8 cellular contexts compared by ENCODE assay signal in genomic region chr6:42547407-42548329, GRCh38. TPM values are rescaled to one million over a fixed set of nuclear protein-coding genes. Genes with fewer than 3 reads are reported as not detected.
DNase-seq lines count a peak whose midpoint lies in the region; ATAC-seq lines count a peak whose summit lies in the region.

No MANE protein-coding gene starts in this region.

- peak; percentile 71 for DNase-seq in SIG-M5 treated with dmso at 0.1 percent for 504 hours (lab: John Stamatoyannopoulos, UW; ENCODE audit: unreplicated experiment)
- DNase-seq in SIG-M5 (lab: John Stamatoyannopoulos, UW) = no peak
- DNase-seq in NCI-H345 treated with DMSO at 0.1 percent for 48 hours (lab: John Stamatoyannopoulos, UW; ENCODE audit: unreplicated experiment) = peak; percentile 66
- DNase-seq in activated CD4-positive, alpha-beta T cell treated with anti-CD3 and anti-CD28 coated beads for 24 hours (ENCODE audit: low read depth in 2 of 2) = peak; percentile 87 to 88
- peak; percentile 84 for DNase-seq in cerebellum (ENCODE audit: low spot score)
- peak; percentile 76 for DNase-seq in kidney tubule cell (ENCODE audit: low spot score)
- peak; percentile 92 for DNase-seq in stimulated activated CD4-positive, alpha-beta T cell treated with anti-CD3 and anti-CD28 coated beads, Interleukin-15, amount 100 ng/mL, for 24 hours

- peak; percentile 89 for ATAC-seq in HG03175 (IDR thresholded peaks at IDR 0.05; ENCODE audit: unreplicated experiment)

RNA-seq across cellular contexts. Expression of gene UBR2, which starts 16.2 kb away (rescaled TPM):
- 29.0 TPM for total RNA-seq in cerebellum
